8 cellular contexts compared by ENCODE assay signal in genomic region chr5:61332891-61333350, GRCh38. TPM values are rescaled to one million over a fixed set of nuclear protein-coding genes. Genes with fewer than 3 reads are reported as not detected.
DNase-seq lines count a peak whose midpoint lies in the region; ATAC-seq and TF ChIP-seq lines count a peak whose summit lies in the region.

No MANE protein-coding gene starts in this region.

- TF ChIP-seq POLR2A in esophagus muscularis mucosa (IDR thresholded peaks at IDR 0.05; ENCODE audit: low read depth) (no peak), upper lobe of left lung (IDR thresholded peaks at IDR 0.05) (peak in 1 of 4 donors; percentile 26)

- WGBS in esophagus muscularis mucosa: no CpG with 5 or more reads among the region's 55 CpGs
- 0% methylated on average over 4 of the region's 55 CpGs; no CpG with 5 or more reads in 1 of the 2 donors for WGBS in upper lobe of left lung, 2 donors

- DNase-seq in CD1c-positive myeloid dendritic cell (ENCODE audit: extremely low spot score) (peak; percentile 59), esophagus muscularis mucosa (ENCODE audit: extremely low spot score) (no peak), upper lobe of left lung (peak; percentile 55 to 93), putamen (ENCODE audit: low spot score) (no peak), GM19238 (ENCODE audit: insufficient read length, low spot score) (no peak)
- DNase-seq in activated CD8-positive, alpha-beta memory T cell treated with anti-CD3 and anti-CD28 coated beads for 24 hours: peak; percentile 70

- H3K9me3 ChIP-seq in esophagus muscularis mucosa: no peaks in the 10 kb centered on the region
- H3K9me3 ChIP-seq in muscle layer of duodenum (ENCODE audit: control insufficient read depth in 1 of 2, low read length in 2 of 2): no peaks in the 10 kb centered on the region
- H3K9me3 ChIP-seq in upper lobe of left lung: no peaks in the 10 kb centered on the region

- H3K27ac ChIP-seq in esophagus muscularis mucosa (replicated peaks in 1 of 4) (peak overlapping the region; percentile 88 to 98 (median 96)), muscle layer of duodenum (ENCODE audit: low read length) (no peak overlapping the region), upper lobe of left lung (peak overlapping the region; percentile 92 to 96 (median 93))

- peaks cover 16 to 52% (median 46%) of the 10 kb centered on the region in 4 donors for H3K4me1 ChIP-seq in esophagus muscularis mucosa
- H3K4me1 ChIP-seq in muscle layer of duodenum (ENCODE audit: control insufficient read depth in 1 of 2, insufficient read depth in 2 of 2, low read length in 2 of 2): peaks cover 18 to 29% of the 10 kb centered on the region in 2 donors
- peaks cover 29 to 53% (median 38%) of the 10 kb centered on the region in 4 donors for H3K4me1 ChIP-seq in upper lobe of left lung

- TF ChIP-seq CTCF in esophagus muscularis mucosa (IDR thresholded peaks at IDR 0.05) (no peak), upper lobe of left lung (IDR thresholded peaks at IDR 0.05) (no peak)

- H3K4me3 ChIP-seq in esophagus muscularis mucosa: peak overlapping the region; percentile 82 to 99 (median 88)
- peak overlapping the region; percentile 90 to 95 for H3K4me3 ChIP-seq in muscle layer of duodenum (ENCODE audit: low read depth in 1 of 2, low read length in 2 of 2)
- H3K4me3 ChIP-seq in upper lobe of left lung: peak overlapping the region; percentile 40 to 84 (median 78)

- TF ChIP-seq RAD21 in Ishikawa (IDR thresholded peaks at IDR 0.05; ENCODE audit: low read depth): no peak

- intact Hi-C loops in esophagus muscularis mucosa (cut with DNase I): loop anchor here (2.0 to 10.0 kb wide), 5 partner anchors 76 to 388 kb away; partner anchors contain the start of genes ERCC8, NDUFAF2 and SMIM15

- H3K27me3 ChIP-seq in esophagus muscularis mucosa (no peaks in the 10 kb centered on the region), muscle layer of duodenum (ENCODE audit: low read depth, low read length) (no peaks in the 10 kb centered on the region), upper lobe of left lung (no peaks in the 10 kb centered on the region)

- H3K36me3 ChIP-seq in esophagus muscularis mucosa: no peaks in the 10 kb centered on the region
- H3K36me3 ChIP-seq in muscle layer of duodenum (ENCODE audit: control insufficient read depth in 1 of 2, insufficient read depth in 2 of 2, low read length in 2 of 2): no peaks in the 10 kb centered on the region
- no peaks in the 10 kb centered on the region for H3K36me3 ChIP-seq in upper lobe of left lung

- peak in 1 of 2 donors; percentile 1 for ATAC-seq in upper lobe of left lung (ENCODE audit: low FRiP score in 2 of 2)

- TF ChIP-seq EP300 in Ishikawa (IDR thresholded peaks at IDR 0.05; ENCODE audit: borderline replicate concordance): no peak
- no peak for TF ChIP-seq EP300 in esophagus muscularis mucosa (IDR thresholded peaks at IDR 0.05)
- TF ChIP-seq EP300 in upper lobe of left lung (IDR thresholded peaks at IDR 0.05): no peak

TF ChIP-seq in Ishikawa, 13 proteins besides CTCF, POLR2A, EP300 and RAD21:
- TF ChIP-seq TAF1 (IDR thresholded peaks at IDR 0.05; ENCODE audit: low read depth): no peak
- peak; percentile 84; the same call in 1 of the 2 replicates for TF ChIP-seq ZBTB7A (IDR thresholded peaks at IDR 0.05; ENCODE audit: low read depth)
- TF ChIP-seq TCF12 (IDR thresholded peaks at IDR 0.05; ENCODE audit: low read depth): no peak
- TF ChIP-seq MAX (IDR thresholded peaks at IDR 0.05): no peak
- TF ChIP-seq EGR1 (IDR thresholded peaks at IDR 0.05): no peak
- TF ChIP-seq USF1 (IDR thresholded peaks at IDR 0.05): no peak

RNA-seq across cellular contexts. Expression of gene ZSWIM6, which starts 0.9 kb away (rescaled TPM):
- 10 to 100 TPM; 10.2 to 16.4 (median 12.5) TPM for total RNA-seq in esophagus muscularis mucosa
- 10 to 100 TPM; 10.5 to 22.3 (median 15.7) TPM for total RNA-seq in upper lobe of left lung

Comparison
In these comparisons a context has a peak if more than half of its experiments do, and no peak if none do; other contexts are left out.
1. DNase-seq: peak in CD1c-positive myeloid dendritic cell (single experiment), activated CD8-positive, alpha-beta memory T cell treated with anti-CD3 and anti-CD28 coated beads for 24 hours (single experiment) and upper lobe of left lung (2 of 2); none in esophagus muscularis mucosa (single experiment), putamen (single experiment) and GM19238 (single experiment).
2. Peak in every context shown above with its lines, with median percentiles within 50 percentile points of each other: H3K4me3 ChIP-seq.